In genomic region chr18:60053747-60054304, GRCh38 we compare ENCODE assay signal across 1 cellular context.
A peak's percentile ranks its signal among the peaks of the same experiment; 100 is the strongest.
TF ChIP-seq lines count a peak whose summit lies in the region.

No MANE protein-coding gene starts in this region.

TF ChIP-seq in K562, 482 proteins besides CTCF, POLR2A, EP300 and RAD21 (continued from another document and continues in another):
- no peak for TF ChIP-seq NKRF (IDR thresholded peaks at IDR 0.05; ENCODE audit: borderline replicate concordance)
- TF ChIP-seq GTF2F1 (IDR thresholded peaks at IDR 0.05; ENCODE audit: low read depth, low read length) = no peak
- TF ChIP-seq SNRNP70 (optimal IDR thresholded peaks at IDR 0.05; ENCODE audit: low read depth, low read length) = no peak
- peak; percentile 89 for TF ChIP-seq ATF7 (IDR thresholded peaks at IDR 0.05)
- no peak for TF ChIP-seq ILK (tag; IDR thresholded peaks at IDR 0.05; ENCODE audit: borderline replicate concordance, low read depth)
- 0 out of 4 replicates have a peak, but pooled peaks of 1 of the 2 experiments have one; percentile 40 for TF ChIP-seq ARNT (IDR thresholded peaks at IDR 0.05)
- TF ChIP-seq RUNX1 (IDR thresholded peaks at IDR 0.05; ENCODE audit: low read depth) = no peak
- TF ChIP-seq STAG1 (CRISPR knock-in tag; IDR thresholded peaks at IDR 0.05; ENCODE audit: borderline replicate concordance) = no peak
- 0 out of 2 replicates have a peak, but pooled peaks have one; percentile 9 for TF ChIP-seq TAL1 (IDR thresholded peaks at IDR 0.05)
- no peak; the same call in 1 of the 2 replicates for TF ChIP-seq CXXC5 (CRISPR knock-in tag; IDR thresholded peaks at IDR 0.05)
- no peak for TF ChIP-seq KLF6 (CRISPR knock-in tag; IDR thresholded peaks at IDR 0.05; ENCODE audit: borderline replicate concordance)
- TF ChIP-seq ZNF639 (CRISPR knock-in tag; conservative IDR thresholded peaks at IDR 0.05 in 1 of 2, IDR thresholded peaks at IDR 0.05 in 1 of 2) = no peak
- no peak for TF ChIP-seq ZNF395 (CRISPR knock-in tag; IDR thresholded peaks at IDR 0.05)
- no peak for TF ChIP-seq E2F4 (CRISPR knock-in tag; IDR thresholded peaks at IDR 0.05; ENCODE audit: low read depth)
- no peak for TF ChIP-seq NR0B1 (IDR thresholded peaks at IDR 0.05; ENCODE audit: partially characterized antibody)
- 0 out of 2 replicates have a peak, but pooled peaks have one; percentile 26 for TF ChIP-seq NBN (IDR thresholded peaks at IDR 0.05; ENCODE audit: low read depth)
- no peak for TF ChIP-seq KLF1 (tag; IDR thresholded peaks at IDR 0.05)
- TF ChIP-seq ZKSCAN1 (IDR thresholded peaks at IDR 0.05; ENCODE audit: low read depth, low read length) = no peak
- TF ChIP-seq ESRRB (CRISPR knock-in tag; IDR thresholded peaks at IDR 0.05; ENCODE audit: borderline replicate concordance) = no peak
- TF ChIP-seq ZNF282 (CRISPR knock-in tag; IDR thresholded peaks at IDR 0.05) = no peak
- TF ChIP-seq NFRKB (IDR thresholded peaks at IDR 0.05; ENCODE audit: low read depth) = peak; percentile 50; the same call in 1 of the 2 replicates
- TF ChIP-seq SLC30A9 (CRISPR knock-in tag; IDR thresholded peaks at IDR 0.05) = no peak
- TF ChIP-seq TBL1XR1 (IDR thresholded peaks at IDR 0.05; ENCODE audit: low read length in 2 of 2) = peak in 1 of 2 experiments; percentile 71; a peak in 2 of 4 replicates
- TF ChIP-seq FOXP4 (CRISPR knock-in tag; IDR thresholded peaks at IDR 0.05; ENCODE audit: borderline replicate concordance) = no peak
- peak; percentile 97 for TF ChIP-seq ZEB2 (IDR thresholded peaks at IDR 0.05)
- no peak for TF ChIP-seq GATAD2A (IDR thresholded peaks at IDR 0.05)
- TF ChIP-seq ZNF518B (CRISPR knock-in tag; IDR thresholded peaks at IDR 0.05) = no peak
- no peak for TF ChIP-seq DLX4 (CRISPR knock-in tag; IDR thresholded peaks at IDR 0.05)
- peak; percentile 91 for TF ChIP-seq TFAP4 (CRISPR knock-in tag; IDR thresholded peaks at IDR 0.05; ENCODE audit: borderline replicate concordance)
- TF ChIP-seq HDGF (IDR thresholded peaks at IDR 0.05) = no peak
- no peak for TF ChIP-seq PPARD (CRISPR knock-in tag; IDR thresholded peaks at IDR 0.05)
- no peak for TF ChIP-seq TCF7 (IDR thresholded peaks at IDR 0.05; ENCODE audit: borderline replicate concordance)
- peak; percentile 92 for TF ChIP-seq SMARCE1 (IDR thresholded peaks at IDR 0.05)
- no peak for TF ChIP-seq ZFX (CRISPR knock-in tag; IDR thresholded peaks at IDR 0.05)
- TF ChIP-seq NCOA6 (IDR thresholded peaks at IDR 0.05) = no peak
- no peak for TF ChIP-seq E2F3 (CRISPR knock-in tag; IDR thresholded peaks at IDR 0.05)
- TF ChIP-seq ATF3 (IDR thresholded peaks at IDR 0.05) = peak; percentile 99
- TF ChIP-seq ATF3 (CRISPR knock-in tag; conservative IDR thresholded peaks at IDR 0.05) = peak; percentile 67; the same call in 1 of the 2 replicates
- no peak for TF ChIP-seq ZNF174 (CRISPR knock-in tag; IDR thresholded peaks at IDR 0.05)
- no peak for TF ChIP-seq ZNF184 (CRISPR knock-in tag; IDR thresholded peaks at IDR 0.05)
- TF ChIP-seq ZNF143 (CRISPR knock-in tag; IDR thresholded peaks at IDR 0.05) = no peak
- TF ChIP-seq TSHZ1 (CRISPR knock-in tag; IDR thresholded peaks at IDR 0.05) = no peak
